In the genomic region with DNA sequence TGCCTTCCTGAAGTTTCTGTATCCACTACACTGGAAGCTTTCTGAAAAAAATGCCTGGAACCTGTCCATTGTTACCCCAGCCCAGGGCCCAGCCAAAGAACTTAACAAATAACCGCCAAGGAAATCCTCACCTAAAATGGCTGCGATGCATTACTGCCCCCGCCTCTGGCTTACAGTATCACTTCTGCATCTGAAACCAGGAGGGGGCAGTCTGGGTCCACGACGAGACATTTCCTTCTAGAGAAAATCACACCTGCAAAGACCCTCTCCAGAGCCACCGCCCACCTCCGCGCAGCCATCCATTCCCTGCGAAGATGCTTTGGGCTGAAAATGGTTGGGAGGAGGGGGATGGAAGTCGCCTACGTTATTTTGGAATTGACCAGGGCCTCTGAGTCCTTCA, we compare ENCODE assay signal across 9 cellular contexts. TPM values are rescaled to one million over a fixed set of nuclear protein-coding genes. Genes with fewer than 3 reads are reported as not detected.
A peak's percentile ranks its signal among the peaks of the same experiment; 100 is the strongest.
DNase-seq lines count a peak whose midpoint lies in the region; ATAC-seq and TF ChIP-seq lines count a peak whose summit lies in the region.
"Had no signal": no experiment of that assay in that cellular context is flagged by ENCODE, and none has a peak within 500 bp of the region (broad histone marks: within the 10 kb centered on the region; RNA-seq: fewer than 3 reads in every experiment).

No MANE protein-coding gene starts in this region.

- H3K4me2 ChIP-seq in MM.1S (ENCODE audit: low read depth, low read length): no peak overlapping the region

- TF ChIP-seq CTCF in MM.1S (IDR thresholded peaks at IDR 0.05; ENCODE audit: low read length): peak; percentile 25; the same call in 1 of the 2 replicates
- TF ChIP-seq CTCF in tibial nerve (IDR thresholded peaks at IDR 0.05): peak in 2 of 5 experiments; percentile 24 to 26

- no peak overlapping the region for H2AFZ ChIP-seq in MM.1S (ENCODE audit: low read length)

- no peak overlapping the region for H3K4me3 ChIP-seq in MM.1S (ENCODE audit: low read length)
- H3K4me3 ChIP-seq in tibial nerve: no peak overlapping the region

- peaks cover 13% of the 10 kb centered on the region for H3K36me3 Mint-ChIP-seq in activated naive CD4-positive, alpha-beta T cell treated with anti-CD3 and anti-CD28 coated beads for 36 hours (ENCODE audit: low read depth)

- H3K27ac ChIP-seq in MM.1S (ENCODE audit: low read length): no peak overlapping the region
- no peak overlapping the region for H3K27ac ChIP-seq in tibial nerve

- intact Hi-C loops in activated naive CD4-positive, alpha-beta T cell treated with anti-CD3 and anti-CD28 coated beads for 36 hours (cut with micrococcal nuclease): no loop called here

- H3K79me2 ChIP-seq in MM.1S (ENCODE audit: low read length): no peaks in the 10 kb centered on the region

- H3K4me1 Mint-ChIP-seq in activated naive CD4-positive, alpha-beta T cell treated with anti-CD3 and anti-CD28 coated beads for 36 hours (ENCODE audit: low read depth): no peaks in the 10 kb centered on the region

- no peak overlapping the region for H3K9ac ChIP-seq in MM.1S (ENCODE audit: low read length)

- H4K20me1 ChIP-seq in MM.1S (ENCODE audit: insufficient read depth, low read length): no peaks in the 10 kb centered on the region

- H3K27ac Mint-ChIP-seq in activated naive CD4-positive, alpha-beta T cell treated with anti-CD3 and anti-CD28 coated beads for 36 hours: no peak overlapping the region

- no peak for TF ChIP-seq EP300 in tibial nerve (IDR thresholded peaks at IDR 0.05)

- DNase-seq in DMS 273 (lab: John Stamatoyannopoulos, UW; ENCODE audit: unreplicated experiment) (peak; percentile 37), DMS 273 treated with DMSO at 0.1 percent for 48 hours (lab: John Stamatoyannopoulos, UW) (no peak), MM.1S (no peak), left lobe of liver (ENCODE audit: low spot score) (no peak), SKM-1 (lab: John Stamatoyannopoulos, UW; ENCODE audit: unreplicated experiment) (no peak), tibial nerve (ENCODE audit: low spot score in 2 of 2) (no peak), SKM-1 treated with dmso at 0.1 percent for 144 hours (lab: John Stamatoyannopoulos, UW; ENCODE audit: unreplicated experiment) (no peak)
- DNase-seq in activated naive CD4-positive, alpha-beta T cell treated with anti-CD3 and anti-CD28 coated beads for 36 hours: peak; percentile 51

- CTCF ChIA-PET in activated naive CD4-positive, alpha-beta T cell treated with anti-CD3 and anti-CD28 coated beads for 36 hours (lab: Charles Lee): no interaction called here

- H3K9me2 ChIP-seq in MM.1S (replicated peaks; ENCODE audit: insufficient read depth, low read length): no peaks in the 10 kb centered on the region

- H3F3A ChIP-seq in MM.1S (ENCODE audit: insufficient read depth, low read length): no peaks in the 10 kb centered on the region

- H3K4me1 ChIP-seq in MM.1S (ENCODE audit: low read length) (no peaks in the 10 kb centered on the region), tibial nerve (peaks cover 0 to 3% (median 0%) of the 10 kb centered on the region in 4 donors)

- no peak for TF ChIP-seq POLR2A in tibial nerve (IDR thresholded peaks at IDR 0.05)

- H3K9me3 ChIP-seq in MM.1S (replicated peaks; ENCODE audit: insufficient read depth, low read length): no peaks in the 10 kb centered on the region
- no peaks in the 10 kb centered on the region for H3K9me3 ChIP-seq in tibial nerve

- H3K4me3 Mint-ChIP-seq in activated naive CD4-positive, alpha-beta T cell treated with anti-CD3 and anti-CD28 coated beads for 36 hours: no peak overlapping the region

- peak; percentile 44 for ATAC-seq in left lobe of liver
- ATAC-seq: right cardiac atrium had no signal

- H3K27me3 ChIP-seq in MM.1S (replicated peaks; ENCODE audit: insufficient read depth, low read length) (no peaks in the 10 kb centered on the region), tibial nerve (no peaks in the 10 kb centered on the region)

- H3K36me3 ChIP-seq in MM.1S (replicated peaks; ENCODE audit: insufficient read depth, low read length): no peaks in the 10 kb centered on the region
- peaks cover 0 to 63% (median 6%) of the 10 kb centered on the region in 3 donors for H3K36me3 ChIP-seq in tibial nerve

- no peaks in the 10 kb centered on the region for H3K27me3 Mint-ChIP-seq in activated naive CD4-positive, alpha-beta T cell treated with anti-CD3 and anti-CD28 coated beads for 36 hours (ENCODE audit: low read depth)

- WGBS in tibial nerve, 2 donors: 59 to 64% methylated on average over 11 of the region's 11 CpGs

- H3K9me3 Mint-ChIP-seq in activated naive CD4-positive, alpha-beta T cell treated with anti-CD3 and anti-CD28 coated beads for 36 hours: no peaks in the 10 kb centered on the region

RNA-seq across cellular contexts. Expression of gene CELF6, which starts 22.4 kb away (rescaled TPM):
- total RNA-seq in activated naive CD4-positive, alpha-beta T cell treated with anti-CD3 and anti-CD28 coated beads for 36 hours: under 1 TPM in 1 of 2 experiments, not detected in 1; 0.22 TPM
- total RNA-seq in left lobe of liver (0.65 TPM), tibial nerve (10 to 100 TPM in 1 of 4 donors, 1 to 10 TPM in 3; 6.0 to 10.4 (median 7.4) TPM)

RNA-seq across cellular contexts. Expression of gene HEXA, which starts 33.4 kb away (rescaled TPM):
- 10 to 100 TPM; 47.7 to 49.3 TPM for total RNA-seq in activated naive CD4-positive, alpha-beta T cell treated with anti-CD3 and anti-CD28 coated beads for 36 hours
- total RNA-seq in left lobe of liver: 49.4 TPM
- 100 to 1,000 TPM in 2 of 4 donors, 10 to 100 TPM in 2; 64.5 to 112 (median 84.9) TPM for total RNA-seq in tibial nerve

RNA-seq across cellular contexts. Expression of gene TMEM202, which starts 55.7 kb away (rescaled TPM):
- total RNA-seq in activated naive CD4-positive, alpha-beta T cell treated with anti-CD3 and anti-CD28 coated beads for 36 hours: not detected
- total RNA-seq in left lobe of liver (not detected), tibial nerve (not detected)
- total RNA-seq: right cardiac atrium had no signal

Comparison
In these comparisons a context has a peak if more than half of its experiments do, and no peak if none do; other contexts are left out.
1. DNase-seq: peak in DMS 273 (single experiment) and activated naive CD4-positive, alpha-beta T cell treated with anti-CD3 and anti-CD28 coated beads for 36 hours (single experiment); none in DMS 273 treated with DMSO at 0.1 percent for 48 hours (single experiment), MM.1S (single experiment), left lobe of liver (single experiment), SKM-1 (single experiment), tibial nerve (0 of 2) and SKM-1 treated with dmso at 0.1 percent for 144 hours (single experiment).